In the genomic region with DNA sequence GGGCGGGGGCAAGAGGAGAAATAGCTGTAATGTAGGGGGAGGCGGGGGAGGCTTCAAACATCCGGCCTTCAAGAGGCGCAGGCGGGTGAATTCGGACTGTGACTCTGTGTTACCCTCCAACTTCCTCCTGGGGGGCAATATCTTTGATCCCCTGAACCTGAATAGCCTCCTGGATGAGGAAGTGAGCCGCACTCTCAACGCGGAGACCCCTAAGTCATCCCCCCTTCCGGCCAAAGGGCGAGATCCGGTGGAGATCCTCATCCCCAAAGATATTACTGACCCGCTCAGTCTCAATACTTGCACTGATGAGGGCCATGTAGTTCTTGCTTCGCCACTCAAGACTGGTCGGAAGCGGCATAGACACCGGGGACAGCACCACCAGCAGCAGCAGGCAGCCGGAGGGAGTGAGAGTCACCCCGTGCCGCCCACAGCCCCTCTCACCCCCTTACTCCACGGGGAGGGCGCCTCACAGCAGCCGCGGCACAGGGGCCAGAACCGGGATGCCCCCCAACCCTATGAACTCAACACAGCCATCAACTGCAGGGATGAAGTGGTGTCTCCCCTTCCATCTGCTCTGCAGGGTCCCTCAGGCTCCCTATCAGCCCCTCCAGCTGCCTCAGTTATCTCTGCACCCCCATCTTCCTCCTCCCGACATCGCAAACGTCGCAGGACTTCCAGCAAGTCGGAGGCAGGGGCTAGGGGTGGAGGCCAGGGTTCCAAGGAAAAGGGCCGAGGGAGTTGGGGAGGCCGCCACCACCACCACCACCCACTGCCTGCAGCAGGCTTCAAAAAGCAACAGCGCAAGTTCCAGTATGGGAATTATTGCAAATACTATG, we compare ENCODE assay signal across 8 cellular contexts. TPM values are rescaled to one million over a fixed set of nuclear protein-coding genes. Genes with fewer than 3 reads are reported as not detected.
A peak's percentile ranks its signal among the peaks of the same experiment; 100 is the strongest.
DNase-seq lines count a peak whose midpoint lies in the region; ATAC-seq and TF ChIP-seq lines count a peak whose summit lies in the region.

No MANE protein-coding gene starts in this region.

- POLR2A ChIA-PET in CD4-positive, alpha-beta T cell (lab: Charles Lee): interaction anchor here (0.6 to 3.9 kb wide), 24 partner anchors 8 to 1965 kb away, joined by 3 to 91 read pairs (median 6); partner anchors contain the start of genes BUD31, FBXO24, GAL3ST4 and LAMTOR4

- TF ChIP-seq CTCF in CD4-positive, alpha-beta T cell (IDR thresholded peaks at IDR 0.05): no peak
- TF ChIP-seq CTCF in foreskin keratinocyte (conservative IDR thresholded peaks at IDR 0.05): no peak
- no peak for TF ChIP-seq CTCF in progenitor cell of endocrine pancreas (IDR thresholded peaks at IDR 0.05; ENCODE audit: unreplicated experiment)

- H3K4me3 Mint-ChIP-seq in CD4-positive, alpha-beta T cell: peak overlapping the region; percentile 95
- peak overlapping the region; percentile 89 for H3K4me3 Mint-ChIP-seq in activated T-helper 2 cell treated with anti-CD3 and anti-CD28 coated beads, Interferon-gamma antibody, Interleukin-2, Interleukin-4, amounts not matched to agents 10 μg/mL and 5 μg/mL and 100 μg/mL, durations not matched to agents 14 hours and 24 hours and 36 hours (ENCODE audit: low read depth)
- H3K4me3 Mint-ChIP-seq in progenitor cell of endocrine pancreas (ENCODE audit: low read depth): peak overlapping the region; percentile 83

- peak overlapping the region; percentile 69 for H3K4me3 ChIP-seq in Jurkat, Clone E6-1 (ENCODE audit: low read length)

- DNase-seq in CD4-positive, alpha-beta T cell: peak in 6 of 10 experiments; percentile 13 to 44 (median 30)
- no peak for DNase-seq in Jurkat, Clone E6-1 (ENCODE audit: low read depth, low spot score)
- DNase-seq in activated T-helper 2 cell treated with anti-CD3 and anti-CD28 coated beads, Interferon-gamma antibody, Interleukin-2, Interleukin-4, amounts not matched to agents 10 μg/mL and 5 μg/mL and 100 μg/mL, durations not matched to agents 14 hours and 24 hours and 36 hours (ENCODE audit: low spot score): peak; percentile 29
- DNase-seq in foreskin keratinocyte (no peak), progenitor cell of endocrine pancreas (ENCODE audit: low spot score, unreplicated experiment) (no peak), dedifferentiated amniotic fluid mesenchymal stem cell (ENCODE audit: extremely low spot score) (no peak)

- H3K9me3 Mint-ChIP-seq in CD4-positive, alpha-beta T cell: no peaks in the 10 kb centered on the region
- no peaks in the 10 kb centered on the region for H3K9me3 Mint-ChIP-seq in activated T-helper 2 cell treated with anti-CD3 and anti-CD28 coated beads, Interferon-gamma antibody, Interleukin-2, Interleukin-4, amounts not matched to agents 10 μg/mL and 5 μg/mL and 100 μg/mL, durations not matched to agents 14 hours and 24 hours and 36 hours
- no peaks in the 10 kb centered on the region for H3K9me3 Mint-ChIP-seq in progenitor cell of endocrine pancreas (ENCODE audit: low read depth)

- CTCF ChIA-PET in CD4-positive, alpha-beta T cell (lab: Charles Lee): interaction anchor here (1.2 kb wide), 1 partner anchor 129 kb away, joined by 3 read pairs; no protein-coding TSS in a partner anchor

- peak overlapping the region; percentile 100 for H3K27ac Mint-ChIP-seq in CD4-positive, alpha-beta T cell
- H3K27ac Mint-ChIP-seq in activated T-helper 2 cell treated with anti-CD3 and anti-CD28 coated beads, Interferon-gamma antibody, Interleukin-2, Interleukin-4, amounts not matched to agents 10 μg/mL and 5 μg/mL and 100 μg/mL, durations not matched to agents 14 hours and 24 hours and 36 hours: peak overlapping the region; percentile 93
- peak overlapping the region; percentile 92 for H3K27ac Mint-ChIP-seq in progenitor cell of endocrine pancreas

- intact Hi-C loops in CD4-positive, alpha-beta T cell (cut with DNase I, micrococcal nuclease): loop anchor here in 1 of 2 experiments (10.0 kb wide), 1 partner anchor 824 kb away; no protein-coding TSS in a partner anchor
- intact Hi-C loops in activated T-helper 2 cell treated with anti-CD3 and anti-CD28 coated beads, Interferon-gamma antibody, Interleukin-2, Interleukin-4, amounts not matched to agents 10 μg/mL and 5 μg/mL and 100 μg/mL, durations not matched to agents 14 hours and 24 hours and 36 hours (cut with micrococcal nuclease): loop anchor here (1.0 kb wide), 1 partner anchor 108 kb away; no protein-coding TSS in a partner anchor

- peak overlapping the region; percentile 100 for H3K27ac ChIP-seq in CD4-positive, alpha-beta T cell (ENCODE audit: low read depth, low read length)
- peak overlapping the region; percentile 87 for H3K27ac ChIP-seq in foreskin keratinocyte

- no peaks in the 10 kb centered on the region for H3K27me3 ChIP-seq in CD4-positive, alpha-beta T cell (ENCODE audit: control insufficient read depth, insufficient read depth, low read length)
- H3K27me3 ChIP-seq in foreskin keratinocyte: no peaks in the 10 kb centered on the region

- ATAC-seq in CD4-positive, alpha-beta T cell (ENCODE audit: poor library complexity): no peak
- ATAC-seq in foreskin keratinocyte: no peak
- no peak for ATAC-seq in GM19324 (IDR thresholded peaks at IDR 0.05; ENCODE audit: low FRiP score, unreplicated experiment)
- ATAC-seq in HG02588 (IDR thresholded peaks at IDR 0.05; ENCODE audit: unreplicated experiment): no peak

- H3K4me1 Mint-ChIP-seq in CD4-positive, alpha-beta T cell (ENCODE audit: low read depth): peaks cover 61% of the 10 kb centered on the region
- H3K4me1 Mint-ChIP-seq in activated T-helper 2 cell treated with anti-CD3 and anti-CD28 coated beads, Interferon-gamma antibody, Interleukin-2, Interleukin-4, amounts not matched to agents 10 μg/mL and 5 μg/mL and 100 μg/mL, durations not matched to agents 14 hours and 24 hours and 36 hours (ENCODE audit: low read depth): peaks cover 38% of the 10 kb centered on the region
- peaks cover 26% of the 10 kb centered on the region for H3K4me1 Mint-ChIP-seq in progenitor cell of endocrine pancreas (ENCODE audit: low read depth)

- peaks cover 68% of the 10 kb centered on the region for H3K36me3 Mint-ChIP-seq in CD4-positive, alpha-beta T cell (ENCODE audit: low read depth)
- peaks cover 51% of the 10 kb centered on the region for H3K36me3 Mint-ChIP-seq in activated T-helper 2 cell treated with anti-CD3 and anti-CD28 coated beads, Interferon-gamma antibody, Interleukin-2, Interleukin-4, amounts not matched to agents 10 μg/mL and 5 μg/mL and 100 μg/mL, durations not matched to agents 14 hours and 24 hours and 36 hours (ENCODE audit: low read depth)
- peaks cover 9% of the 10 kb centered on the region for H3K36me3 Mint-ChIP-seq in progenitor cell of endocrine pancreas (ENCODE audit: insufficient read depth)

- peaks cover 3% of the 10 kb centered on the region for H3K4me1 ChIP-seq in foreskin keratinocyte

- peaks cover 11% of the 10 kb centered on the region for H3K27me3 Mint-ChIP-seq in CD4-positive, alpha-beta T cell
- H3K27me3 Mint-ChIP-seq in activated T-helper 2 cell treated with anti-CD3 and anti-CD28 coated beads, Interferon-gamma antibody, Interleukin-2, Interleukin-4, amounts not matched to agents 10 μg/mL and 5 μg/mL and 100 μg/mL, durations not matched to agents 14 hours and 24 hours and 36 hours (ENCODE audit: low read depth): peaks cover 2% of the 10 kb centered on the region
- H3K27me3 Mint-ChIP-seq in progenitor cell of endocrine pancreas: no peaks in the 10 kb centered on the region

- no peaks in the 10 kb centered on the region for H3K9me3 ChIP-seq in CD4-positive, alpha-beta T cell (ENCODE audit: control insufficient read depth, low read length)

RNA-seq across cellular contexts. Expression of gene MEPCE, which starts 1.0 kb away (rescaled TPM):
- 10 to 100 TPM; 52.6 to 57.0 TPM for total RNA-seq in CD4-positive, alpha-beta T cell
- 57.8 TPM for polyA plus RNA-seq in Jurkat, Clone E6-1 (2012; ENCODE audit: insufficient read depth, insufficient read length)
- 50.9 and 51.0 TPM in 2 replicates for total RNA-seq in activated T-helper 2 cell treated with anti-CD3 and anti-CD28 coated beads, Interferon-gamma antibody, Interleukin-2, Interleukin-4, amounts not matched to agents 10 μg/mL and 5 μg/mL and 100 μg/mL, durations not matched to agents 14 hours and 24 hours and 36 hours
- total RNA-seq in foreskin keratinocyte (27.6 and 34.1 TPM in 2 replicates), progenitor cell of endocrine pancreas (34.6 and 35.4 TPM in 2 replicates)
- polyA plus RNA-seq in foreskin keratinocyte: 28.2 and 33.5 TPM in 2 replicates

RNA-seq across cellular contexts. Expression of gene ZCWPW1, which starts 2.2 kb away (rescaled TPM):
- total RNA-seq in CD4-positive, alpha-beta T cell: 1 to 10 TPM; 4.4 to 6.5 TPM
- 6.2 TPM for polyA plus RNA-seq in Jurkat, Clone E6-1 (2012; ENCODE audit: insufficient read depth, insufficient read length)
- total RNA-seq in activated T-helper 2 cell treated with anti-CD3 and anti-CD28 coated beads, Interferon-gamma antibody, Interleukin-2, Interleukin-4, amounts not matched to agents 10 μg/mL and 5 μg/mL and 100 μg/mL, durations not matched to agents 14 hours and 24 hours and 36 hours: 1.1 and 3.5 TPM in 2 replicates
- total RNA-seq in foreskin keratinocyte (1.3 and 1.6 TPM in 2 replicates), progenitor cell of endocrine pancreas (2.5 and 3.8 TPM in 2 replicates)
- polyA plus RNA-seq in foreskin keratinocyte: 1.3 and 1.4 TPM in 2 replicates

RNA-seq across cellular contexts. Expression of gene PPP1R35, which starts 5.6 kb away (rescaled TPM):
- total RNA-seq in CD4-positive, alpha-beta T cell: 10 to 100 TPM; 42.9 to 47.0 TPM
- 88.7 TPM for polyA plus RNA-seq in Jurkat, Clone E6-1 (2012; ENCODE audit: insufficient read depth, insufficient read length)
- 59.8 and 63.6 TPM in 2 replicates for total RNA-seq in activated T-helper 2 cell treated with anti-CD3 and anti-CD28 coated beads, Interferon-gamma antibody, Interleukin-2, Interleukin-4, amounts not matched to agents 10 μg/mL and 5 μg/mL and 100 μg/mL, durations not matched to agents 14 hours and 24 hours and 36 hours
- total RNA-seq in foreskin keratinocyte (28.4 and 32.3 TPM in 2 replicates), progenitor cell of endocrine pancreas (23.7 and 29.8 TPM in 2 replicates)
- 45.8 and 52.1 TPM in 2 replicates for polyA plus RNA-seq in foreskin keratinocyte

RNA-seq across cellular contexts. Expression of gene SPACDR, which starts 33.4 kb away (rescaled TPM):
- under 1 TPM; 0.64 to 0.93 TPM for total RNA-seq in CD4-positive, alpha-beta T cell
- not detected for polyA plus RNA-seq in Jurkat, Clone E6-1 (2012; ENCODE audit: insufficient read depth, insufficient read length)
- total RNA-seq in activated T-helper 2 cell treated with anti-CD3 and anti-CD28 coated beads, Interferon-gamma antibody, Interleukin-2, Interleukin-4, amounts not matched to agents 10 μg/mL and 5 μg/mL and 100 μg/mL, durations not matched to agents 14 hours and 24 hours and 36 hours: 3.2 and 4.5 TPM in 2 replicates
- total RNA-seq in foreskin keratinocyte: 0.28 and 0.54 TPM in 2 replicates
- 0.77 and 1.1 TPM in 2 replicates for polyA plus RNA-seq in foreskin keratinocyte
- 0.67 and 1.7 TPM in 2 replicates for total RNA-seq in progenitor cell of endocrine pancreas

RNA-seq across cellular contexts. Expression of gene TSC22D4, which starts 48.3 kb away (rescaled TPM):
- 10 to 100 TPM; 34.6 to 36.5 TPM for total RNA-seq in CD4-positive, alpha-beta T cell
- polyA plus RNA-seq in Jurkat, Clone E6-1 (2012; ENCODE audit: insufficient read depth, insufficient read length): 32.2 TPM
- total RNA-seq in activated T-helper 2 cell treated with anti-CD3 and anti-CD28 coated beads, Interferon-gamma antibody, Interleukin-2, Interleukin-4, amounts not matched to agents 10 μg/mL and 5 μg/mL and 100 μg/mL, durations not matched to agents 14 hours and 24 hours and 36 hours: 103 and 106 TPM in 2 replicates
- 37.8 and 44.4 TPM in 2 replicates for total RNA-seq in foreskin keratinocyte
- polyA plus RNA-seq in foreskin keratinocyte: 42.9 and 52.7 TPM in 2 replicates
- total RNA-seq in progenitor cell of endocrine pancreas: 27.9 and 32.2 TPM in 2 replicates

Comparison
In these comparisons a context has a peak if more than half of its experiments do, and no peak if none do; other contexts are left out.
1. DNase-seq: peak in CD4-positive, alpha-beta T cell (6 of 10) and activated T-helper 2 cell treated with anti-CD3 and anti-CD28 coated beads, Interferon-gamma antibody, Interleukin-2, Interleukin-4, amounts not matched to agents 10 μg/mL and 5 μg/mL and 100 μg/mL, durations not matched to agents 14 hours and 24 hours and 36 hours (single experiment); none in Jurkat, Clone E6-1 (single experiment), foreskin keratinocyte (0 of 2), progenitor cell of endocrine pancreas (single experiment) and dedifferentiated amniotic fluid mesenchymal stem cell (single experiment).
2. Peak in every context shown above with its lines, with median percentiles within 50 percentile points of each other: H3K27ac Mint-ChIP-seq and H3K4me3 Mint-ChIP-seq.